Comparison of ENCODE assay signal across 1 cellular context in the genomic region with DNA sequence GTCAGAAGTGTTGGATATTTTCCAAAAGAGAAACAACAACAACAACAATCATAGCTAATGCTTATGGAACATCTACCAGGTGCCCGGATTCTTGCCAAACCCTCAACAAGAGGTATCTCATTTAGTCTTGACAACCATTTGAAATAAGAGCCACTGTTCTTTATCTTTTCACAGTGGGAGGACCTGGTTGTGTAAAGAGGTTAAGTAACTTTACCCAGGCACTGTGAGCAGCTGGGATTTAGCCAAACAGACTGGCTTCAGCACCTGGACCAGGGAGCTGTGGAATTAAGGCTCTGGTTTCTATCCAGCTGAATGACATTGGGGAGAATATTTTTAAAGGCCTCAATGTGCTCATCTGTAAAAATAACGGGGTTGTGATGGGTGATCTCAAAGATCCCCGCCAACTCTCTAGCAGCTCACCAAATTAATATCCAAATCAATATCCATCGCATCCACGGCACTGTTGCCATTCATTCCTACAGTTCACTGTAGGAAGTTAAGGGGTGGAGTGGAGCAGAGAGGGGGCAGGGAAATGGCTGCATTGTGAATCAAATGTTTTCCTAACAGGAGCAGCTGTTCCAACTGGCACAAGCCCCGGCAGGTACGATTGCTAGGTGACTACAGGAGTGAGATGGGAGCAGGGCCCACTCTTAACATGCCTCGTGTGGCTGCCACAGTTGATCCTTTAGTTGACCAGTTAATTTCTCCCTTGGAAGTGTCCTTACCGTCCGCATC.
TF ChIP-seq lines count a peak whose summit lies in the region.

No MANE protein-coding gene starts in this region.

TF ChIP-seq in K562, 482 proteins besides CTCF, POLR2A, EP300 and RAD21:
- TF ChIP-seq RCOR1 (IDR thresholded peaks at IDR 0.05; ENCODE audit: borderline replicate concordance in 1 of 2, low read depth in 2 of 2, low read length in 2 of 2) (0 out of 4 replicates have a peak, but pooled peaks of 1 of the 2 experiments have one; percentile 3), DACH1 (IDR thresholded peaks at IDR 0.05; ENCODE audit: partially characterized antibody) (no peak), ZKSCAN3 (CRISPR knock-in tag; IDR thresholded peaks at IDR 0.05) (no peak), POLR2B (IDR thresholded peaks at IDR 0.05; ENCODE audit: low read depth, partially characterized antibody) (no peak), CBFA2T2 (conservative IDR thresholded peaks at IDR 0.05) (0 out of 2 replicates have a peak, but pooled peaks have one; percentile 10), ARID1B (IDR thresholded peaks at IDR 0.05) (no peak)
- TF ChIP-seq, protein P1, sequence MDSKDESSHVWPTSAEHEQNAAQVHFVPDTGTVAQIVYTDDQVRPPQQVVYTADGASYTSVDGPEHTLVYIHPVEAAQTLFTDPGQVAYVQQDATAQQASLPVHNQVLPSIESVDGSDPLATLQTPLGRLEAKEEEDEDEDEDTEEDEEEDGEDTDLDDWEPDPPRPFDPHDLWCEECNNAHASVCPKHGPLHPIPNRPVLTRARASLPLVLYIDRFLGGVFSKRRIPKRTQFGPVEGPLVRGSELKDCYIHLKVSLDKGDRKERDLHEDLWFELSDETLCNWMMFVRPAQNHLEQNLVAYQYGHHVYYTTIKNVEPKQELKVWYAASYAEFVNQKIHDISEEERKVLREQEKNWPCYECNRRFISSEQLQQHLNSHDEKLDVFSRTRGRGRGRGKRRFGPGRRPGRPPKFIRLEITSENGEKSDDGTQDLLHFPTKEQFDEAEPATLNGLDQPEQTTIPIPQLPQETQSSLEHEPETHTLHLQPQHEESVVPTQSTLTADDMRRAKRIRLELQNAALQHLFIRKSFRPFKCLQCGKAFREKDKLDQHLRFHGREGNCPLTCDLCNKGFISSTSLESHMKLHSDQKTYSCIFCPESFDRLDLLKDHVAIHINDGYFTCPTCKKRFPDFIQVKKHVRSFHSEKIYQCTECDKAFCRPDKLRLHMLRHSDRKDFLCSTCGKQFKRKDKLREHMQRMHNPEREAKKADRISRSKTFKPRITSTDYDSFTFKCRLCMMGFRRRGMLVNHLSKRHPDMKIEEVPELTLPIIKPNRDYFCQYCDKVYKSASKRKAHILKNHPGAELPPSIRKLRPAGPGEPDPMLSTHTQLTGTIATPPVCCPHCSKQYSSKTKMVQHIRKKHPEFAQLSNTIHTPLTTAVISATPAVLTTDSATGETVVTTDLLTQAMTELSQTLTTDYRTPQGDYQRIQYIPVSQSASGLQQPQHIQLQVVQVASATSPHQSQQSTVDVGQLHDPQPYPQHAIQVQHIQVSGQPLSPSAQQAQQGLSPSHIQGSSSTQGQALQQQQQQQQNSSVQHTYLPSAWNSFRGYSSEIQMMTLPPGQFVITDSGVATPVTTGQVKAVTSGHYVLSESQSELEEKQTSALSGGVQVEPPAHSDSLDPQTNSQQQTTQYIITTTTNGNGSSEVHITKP (IDR thresholded peaks at IDR 0.05; ENCODE audit: partially characterized antibody) = no peak
- TF ChIP-seq, protein P2, sequence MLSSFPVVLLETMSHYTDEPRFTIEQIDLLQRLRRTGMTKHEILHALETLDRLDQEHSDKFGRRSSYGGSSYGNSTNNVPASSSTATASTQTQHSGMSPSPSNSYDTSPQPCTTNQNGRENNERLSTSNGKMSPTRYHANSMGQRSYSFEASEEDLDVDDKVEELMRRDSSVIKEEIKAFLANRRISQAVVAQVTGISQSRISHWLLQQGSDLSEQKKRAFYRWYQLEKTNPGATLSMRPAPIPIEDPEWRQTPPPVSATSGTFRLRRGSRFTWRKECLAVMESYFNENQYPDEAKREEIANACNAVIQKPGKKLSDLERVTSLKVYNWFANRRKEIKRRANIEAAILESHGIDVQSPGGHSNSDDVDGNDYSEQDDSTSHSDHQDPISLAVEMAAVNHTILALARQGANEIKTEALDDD (IDR thresholded peaks at IDR 0.05) = 0 out of 2 replicates have a peak, but pooled peaks have one; percentile 23
- TF ChIP-seq, protein P3, sequence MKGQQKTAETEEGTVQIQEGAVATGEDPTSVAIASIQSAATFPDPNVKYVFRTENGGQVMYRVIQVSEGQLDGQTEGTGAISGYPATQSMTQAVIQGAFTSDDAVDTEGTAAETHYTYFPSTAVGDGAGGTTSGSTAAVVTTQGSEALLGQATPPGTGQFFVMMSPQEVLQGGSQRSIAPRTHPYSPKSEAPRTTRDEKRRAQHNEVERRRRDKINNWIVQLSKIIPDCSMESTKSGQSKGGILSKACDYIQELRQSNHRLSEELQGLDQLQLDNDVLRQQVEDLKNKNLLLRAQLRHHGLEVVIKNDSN (CRISPR knock-in tag; IDR thresholded peaks at IDR 0.05) = 0 out of 2 replicates have a peak, but pooled peaks have one; percentile 8
